ENCODE assay signal across 19 cellular contexts in the genomic region with DNA sequence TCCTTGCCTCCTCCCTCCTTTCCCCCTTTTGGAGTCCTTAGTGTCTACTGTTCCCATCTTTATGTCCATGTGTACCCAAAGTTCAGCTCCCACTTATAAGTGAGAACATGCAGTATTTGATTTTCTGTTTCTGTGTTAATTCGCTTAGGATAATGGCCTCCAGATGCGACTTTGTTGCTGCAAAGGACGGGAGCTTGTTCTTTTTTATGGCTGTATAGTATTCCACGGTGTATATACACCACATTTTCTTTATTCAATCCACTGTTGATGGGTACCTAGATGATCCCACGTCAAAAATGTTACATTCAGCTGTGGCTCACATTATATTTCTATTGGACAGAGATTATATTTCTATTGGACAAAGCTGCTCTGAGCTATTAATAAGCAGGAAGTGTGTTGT.
"Had no signal": no experiment of that assay in that cellular context is flagged by ENCODE, and none has a peak within 500 bp of the region (broad histone marks: within the 10 kb centered on the region; RNA-seq: fewer than 3 reads in every experiment).

No MANE protein-coding gene starts in this region.

- H3K27ac Mint-ChIP-seq: natural killer cell; neural progenitor cell; progenitor cell of endocrine pancreas; stimulated activated effector memory CD8-positive, alpha-beta T cell treated with anti-CD3 and anti-CD28 coated beads, Interleukin-12 subunit alpha, Interleukin-12 subunit beta, amount 100 ng/mL, for 72 hours; stimulated activated naive CD8-positive, alpha-beta T cell treated with anti-CD3 and anti-CD28 coated beads, Interleukin-15, amount 100 ng/mL, for 72 hours; type B pancreatic cell had no signal

- DNase-seq: upper lobe of right lung had no signal

- H3K9me3 Mint-ChIP-seq: natural killer cell; nephron; neural progenitor cell; stimulated activated effector memory CD8-positive, alpha-beta T cell treated with anti-CD3 and anti-CD28 coated beads, Interleukin-12 subunit alpha, Interleukin-12 subunit beta, amount 100 ng/mL, for 72 hours; stimulated activated naive CD8-positive, alpha-beta T cell treated with anti-CD3 and anti-CD28 coated beads, Interleukin-15, amount 100 ng/mL, for 72 hours; type B pancreatic cell had no signal

- H3K4me2 ChIP-seq: neural progenitor cell had no signal

- H3K27me3 Mint-ChIP-seq: progenitor cell of endocrine pancreas; stimulated activated naive CD8-positive, alpha-beta T cell treated with anti-CD3 and anti-CD28 coated beads, Interleukin-15, amount 100 ng/mL, for 72 hours had no signal

- H3K4me3 Mint-ChIP-seq: natural killer cell; nephron; neural progenitor cell; stimulated activated effector memory CD8-positive, alpha-beta T cell treated with anti-CD3 and anti-CD28 coated beads, Interleukin-12 subunit alpha, Interleukin-12 subunit beta, amount 100 ng/mL, for 72 hours; stimulated activated naive CD8-positive, alpha-beta T cell treated with anti-CD3 and anti-CD28 coated beads, Interleukin-15, amount 100 ng/mL, for 72 hours; type B pancreatic cell had no signal

- H3K79me2 ChIP-seq: parathyroid adenoma had no signal

- FAIRE-seq: small intestine had no signal

- H2AFZ ChIP-seq: neural progenitor cell had no signal

- H3K36me3 ChIP-seq: neural progenitor cell, ovary, right lobe of liver, sigmoid colon, suprapubic skin, tibial artery, transverse colon, upper lobe of right lung, uterus had no signal

- H3K9me3 ChIP-seq: ovary, psoas muscle, right lobe of liver, sigmoid colon, suprapubic skin, testis, tibial artery, transverse colon, upper lobe of right lung, uterus had no signal

- H3K4me3 ChIP-seq: neural progenitor cell, ovary, psoas muscle, right lobe of liver, sigmoid colon, suprapubic skin, testis, tibial artery, transverse colon, upper lobe of right lung, uterus had no signal

- H3K4me1 ChIP-seq: neural progenitor cell, parathyroid adenoma, psoas muscle, right lobe of liver, sigmoid colon, suprapubic skin, testis, tibial artery, transverse colon, upper lobe of right lung, uterus had no signal

- H3K27me3 ChIP-seq: neural progenitor cell, ovary, right lobe of liver, suprapubic skin, testis, transverse colon, upper lobe of right lung, uterus had no signal

- H3K27ac ChIP-seq: neural progenitor cell, ovary, parathyroid adenoma, psoas muscle, right lobe of liver, sigmoid colon, suprapubic skin, testis, tibial artery, transverse colon, upper lobe of right lung, uterus had no signal

- H3K36me3 Mint-ChIP-seq: natural killer cell; neural progenitor cell; stimulated activated effector memory CD8-positive, alpha-beta T cell treated with anti-CD3 and anti-CD28 coated beads, Interleukin-12 subunit alpha, Interleukin-12 subunit beta, amount 100 ng/mL, for 72 hours; type B pancreatic cell had no signal

- H3K4me1 Mint-ChIP-seq: nephron; stimulated activated effector memory CD8-positive, alpha-beta T cell treated with anti-CD3 and anti-CD28 coated beads, Interleukin-12 subunit alpha, Interleukin-12 subunit beta, amount 100 ng/mL, for 72 hours had no signal

- H3K9ac ChIP-seq: neural progenitor cell, parathyroid adenoma had no signal
